21 cellular contexts compared by ENCODE assay signal in the genomic region with DNA sequence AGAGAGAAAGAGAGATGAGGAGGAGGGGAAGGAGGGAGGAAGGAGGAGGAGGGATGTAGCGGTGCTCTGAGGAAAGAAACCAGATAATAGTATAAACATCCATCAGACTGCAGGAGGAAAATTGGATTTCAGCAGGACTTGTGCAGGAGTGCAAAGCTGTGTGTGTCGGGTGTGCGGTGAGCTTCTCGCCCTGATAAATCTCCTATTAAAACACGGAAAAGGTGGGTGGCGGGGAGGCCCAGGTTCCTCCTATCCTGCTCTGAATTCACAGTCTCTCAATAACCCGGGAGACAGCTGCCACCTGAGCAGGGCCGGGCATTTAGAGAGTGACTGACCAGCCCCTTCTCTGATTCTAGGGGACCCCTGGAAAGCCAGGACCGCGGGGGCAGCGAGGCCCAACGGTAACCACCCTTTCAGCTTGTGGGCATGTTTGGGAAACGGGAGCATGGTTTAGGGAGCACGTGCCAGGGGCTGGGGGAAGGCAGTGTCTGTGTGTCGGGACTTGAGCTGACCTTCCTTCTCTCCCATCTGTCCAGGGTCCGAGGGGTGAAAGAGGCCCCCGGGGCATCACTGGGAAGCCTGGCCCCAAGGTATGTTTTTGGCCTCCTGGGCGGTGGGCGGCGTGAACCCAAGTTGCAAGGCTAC.
DNase-seq lines count a peak whose midpoint lies in the region; ATAC-seq and TF ChIP-seq lines count a peak whose summit lies in the region.
"Had no signal": no experiment of that assay in that cellular context is flagged by ENCODE, and none has a peak within 500 bp of the region (broad histone marks: within the 10 kb centered on the region; RNA-seq: fewer than 3 reads in every experiment).

No MANE protein-coding gene starts in this region.

- no peaks in the 10 kb centered on the region for H3K4me1 ChIP-seq in stomach smooth muscle (ENCODE audit: control insufficient read depth, insufficient read depth, low read length)
- H3K4me1 ChIP-seq: BLaER1 had no signal

- no peaks in the 10 kb centered on the region for H3K9me2 ChIP-seq in neural cell (ENCODE audit: insufficient read depth, low read length)

- H3K27ac ChIP-seq in neural cell (ENCODE audit: low read length) (no peak overlapping the region), stomach smooth muscle (ENCODE audit: low read length) (peak overlapping the region; percentile 18)
- H3K27ac ChIP-seq: BLaER1 had no signal

- H3K9ac ChIP-seq in neural cell (ENCODE audit: low read length): peak overlapping the region; percentile 23
- no peak overlapping the region for H3K9ac ChIP-seq in stomach smooth muscle (ENCODE audit: low read length in 2 of 2)
- H3K9ac ChIP-seq: BLaER1 had no signal

- DNase-seq in NCI-H82 (lab: John Stamatoyannopoulos, UW) (peak; percentile 69), H4 (ENCODE audit: low spot score) (no peak)
- no peak for DNase-seq in stimulated activated CD4-positive, alpha-beta T cell treated with anti-CD3 and anti-CD28 coated beads, Interleukin-4, amount 100 ng/mL, for 24 hours
- DNase-seq: CD4-positive, CD25-positive, alpha-beta regulatory T cell; DMS153; H7; KBM-7; MV-4-11; NCI-H1105 treated with DMSO at 0.1 percent for 48 hours; NCI-H146; NCI-H1930; NCI-H2107; NCI-H524; NCI-H774; RPMI8226; SHP77 had no signal

- no peaks in the 10 kb centered on the region for H3K79me2 ChIP-seq in neural cell (replicated peaks; ENCODE audit: insufficient read depth, low read length)

- peaks cover 5% of the 10 kb centered on the region for H3K36me3 Mint-ChIP-seq in brain
- H3K36me3 Mint-ChIP-seq: CD4-positive, CD25-positive, alpha-beta regulatory T cell had no signal

- no peak for ATAC-seq in esophagus mucosa

- H3K27me3 ChIP-seq in neural cell (ENCODE audit: insufficient read depth, low read depth, low read length) (no peaks in the 10 kb centered on the region), stomach smooth muscle (ENCODE audit: control insufficient read depth in 1 of 2, insufficient read depth in 2 of 2, low read length in 2 of 2) (no peaks in the 10 kb centered on the region)
- H3K27me3 ChIP-seq: BLaER1 had no signal

- no peaks in the 10 kb centered on the region for H4K20me1 ChIP-seq in neural cell (ENCODE audit: insufficient read depth)

- no peak overlapping the region for H3K4me3 ChIP-seq in neural cell (ENCODE audit: low read length)
- H3K4me3 ChIP-seq in stomach smooth muscle (ENCODE audit: low read length in 2 of 2): no peak overlapping the region
- H3K4me3 ChIP-seq: BLaER1 had no signal

- no peak overlapping the region for H2AFZ ChIP-seq in neural cell (ENCODE audit: low read depth, low read length)

- no peak overlapping the region for H3K4me3 Mint-ChIP-seq in brain

- peak overlapping the region; percentile 9 for H3K4me2 ChIP-seq in neural cell (ENCODE audit: low read length)
- H3K4me2 ChIP-seq: BLaER1 had no signal

- H3K27me3 Mint-ChIP-seq in brain: peaks cover 9% of the 10 kb centered on the region
- H3K27me3 Mint-ChIP-seq: CD4-positive, CD25-positive, alpha-beta regulatory T cell had no signal

- H3F3A ChIP-seq in neural cell (ENCODE audit: insufficient read depth, low read length, poor library complexity, severe bottlenecking): no peaks in the 10 kb centered on the region

- no peak for TF ChIP-seq RAD21 in neural cell (conservative IDR thresholded peaks at IDR 0.05)

- TF ChIP-seq CTCF in brain (conservative IDR thresholded peaks at IDR 0.05) (no peak), neural cell (IDR thresholded peaks at IDR 0.05; ENCODE audit: poor library complexity, severe bottlenecking) (no peak)

- no peak for TF ChIP-seq EP300 in neural cell (conservative IDR thresholded peaks at IDR 0.05; ENCODE audit: poor library complexity, severe bottlenecking)

- H3K4me1 Mint-ChIP-seq in brain: peaks cover 36% of the 10 kb centered on the region
- H3K4me1 Mint-ChIP-seq: CD4-positive, CD25-positive, alpha-beta regulatory T cell had no signal

- H3K27ac Mint-ChIP-seq in brain: peak overlapping the region in 4 of 5 experiments; percentile 38 to 86 (median 80)

- no peaks in the 10 kb centered on the region for H3K36me3 ChIP-seq in neural cell (ENCODE audit: insufficient read depth, low read length)
- peaks cover 59 to 60% of the 10 kb centered on the region in 2 donors for H3K36me3 ChIP-seq in stomach smooth muscle (ENCODE audit: control insufficient read depth in 2 of 2, insufficient read depth in 2 of 2, low read length in 2 of 2)

- no peaks in the 10 kb centered on the region for H3K9me3 Mint-ChIP-seq in brain
- H3K9me3 Mint-ChIP-seq: CD4-positive, CD25-positive, alpha-beta regulatory T cell had no signal

- H3K9me3 ChIP-seq in neural cell (ENCODE audit: low read length) (no peaks in the 10 kb centered on the region), stomach smooth muscle (ENCODE audit: control insufficient read depth in 2 of 2, low read length in 2 of 2) (no peaks in the 10 kb centered on the region)
- H3K9me3 ChIP-seq: BLaER1 had no signal

TF ChIP-seq in neural cell, 6 proteins besides CTCF, POLR2A, EP300 and RAD21:
- TF ChIP-seq POLR2AphosphoS5 (IDR thresholded peaks at IDR 0.05): peak; percentile 20
- TF ChIP-seq, protein P1, sequence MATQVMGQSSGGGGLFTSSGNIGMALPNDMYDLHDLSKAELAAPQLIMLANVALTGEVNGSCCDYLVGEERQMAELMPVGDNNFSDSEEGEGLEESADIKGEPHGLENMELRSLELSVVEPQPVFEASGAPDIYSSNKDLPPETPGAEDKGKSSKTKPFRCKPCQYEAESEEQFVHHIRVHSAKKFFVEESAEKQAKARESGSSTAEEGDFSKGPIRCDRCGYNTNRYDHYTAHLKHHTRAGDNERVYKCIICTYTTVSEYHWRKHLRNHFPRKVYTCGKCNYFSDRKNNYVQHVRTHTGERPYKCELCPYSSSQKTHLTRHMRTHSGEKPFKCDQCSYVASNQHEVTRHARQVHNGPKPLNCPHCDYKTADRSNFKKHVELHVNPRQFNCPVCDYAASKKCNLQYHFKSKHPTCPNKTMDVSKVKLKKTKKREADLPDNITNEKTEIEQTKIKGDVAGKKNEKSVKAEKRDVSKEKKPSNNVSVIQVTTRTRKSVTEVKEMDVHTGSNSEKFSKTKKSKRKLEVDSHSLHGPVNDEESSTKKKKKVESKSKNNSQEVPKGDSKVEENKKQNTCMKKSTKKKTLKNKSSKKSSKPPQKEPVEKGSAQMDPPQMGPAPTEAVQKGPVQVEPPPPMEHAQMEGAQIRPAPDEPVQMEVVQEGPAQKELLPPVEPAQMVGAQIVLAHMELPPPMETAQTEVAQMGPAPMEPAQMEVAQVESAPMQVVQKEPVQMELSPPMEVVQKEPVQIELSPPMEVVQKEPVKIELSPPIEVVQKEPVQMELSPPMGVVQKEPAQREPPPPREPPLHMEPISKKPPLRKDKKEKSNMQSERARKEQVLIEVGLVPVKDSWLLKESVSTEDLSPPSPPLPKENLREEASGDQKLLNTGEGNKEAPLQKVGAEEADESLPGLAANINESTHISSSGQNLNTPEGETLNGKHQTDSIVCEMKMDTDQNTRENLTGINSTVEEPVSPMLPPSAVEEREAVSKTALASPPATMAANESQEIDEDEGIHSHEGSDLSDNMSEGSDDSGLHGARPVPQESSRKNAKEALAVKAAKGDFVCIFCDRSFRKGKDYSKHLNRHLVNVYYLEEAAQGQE (IDR thresholded peaks at IDR 0.05; ENCODE audit: borderline replicate concordance): no peak
TF ChIP-seq in neural cell: peak in this region for 1.
